14 cellular contexts compared by ENCODE assay signal in the genomic region with DNA sequence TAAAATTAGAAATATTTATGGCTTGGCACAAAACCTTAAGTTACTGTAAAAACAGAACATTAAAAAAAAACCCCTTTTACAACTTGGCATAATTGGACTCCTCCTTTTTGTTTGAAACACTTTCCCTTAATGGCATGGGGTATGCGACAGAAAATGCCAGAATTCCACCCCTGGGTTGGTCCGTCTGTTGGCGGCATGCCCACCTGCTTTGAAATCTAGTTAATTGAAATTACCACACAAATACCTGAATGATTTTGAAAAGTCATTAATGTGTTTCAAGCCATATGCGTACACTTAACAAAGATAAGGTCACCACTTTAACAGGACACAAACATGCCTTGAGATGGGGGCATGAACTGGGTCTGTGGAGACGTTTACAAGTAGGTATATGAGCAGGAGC.
"Had no signal": no experiment of that assay in that cellular context is flagged by ENCODE, and none has a peak within 500 bp of the region (broad histone marks: within the 10 kb centered on the region; RNA-seq: fewer than 3 reads in every experiment).

No MANE protein-coding gene starts in this region.

- ATAC-seq: activated CD8-positive, alpha-beta T cell treated with anti-CD3 and anti-CD28 coated beads for 36 hours; activated T-cell treated with anti-CD3 and anti-CD28 coated beads, Interleukin-2, amount 50 U/mL, for 4 hours; body of pancreas; natural killer cell treated with Interleukin-12 subunit alpha and Interleukin-12 subunit beta and Interleukin-15 and Interleukin-18, amount 100 ng/mL, for 72 hours had no signal

- H3K36me3 ChIP-seq: adrenal gland, sigmoid colon, spleen, upper lobe of left lung had no signal

- FAIRE-seq: endothelial cell of umbilical vein had no signal

- H3K27ac ChIP-seq: adrenal gland, spleen, upper lobe of left lung, VCaP had no signal

- H3K4me1 ChIP-seq: adrenal gland, body of pancreas, spleen had no signal

- DNase-seq: activated CD8-positive, alpha-beta T cell treated with anti-CD3 and anti-CD28 coated beads for 36 hours; activated effector memory CD4-positive, alpha-beta T cell treated with Interleukin-2 at 50 U/mL for 16 hours; activated T-cell treated with anti-CD3 and anti-CD28 coated beads, Interleukin-2, amount 50 U/mL, for 4 hours; cortex of kidney; effector CD8-positive, alpha-beta T cell; left ventricle myocardium superior; sigmoid colon; spleen; upper lobe of left lung had no signal

- H3K4me3 ChIP-seq: adrenal gland, body of pancreas, sigmoid colon, spleen, upper lobe of left lung had no signal

- H3K27me3 ChIP-seq: adrenal gland, body of pancreas, sigmoid colon, upper lobe of left lung had no signal
